Comparison of ENCODE assay signal across 12 cellular contexts in genomic region chr5:115600771-115601170, GRCh38. TPM values are rescaled to one million over a fixed set of nuclear protein-coding genes. Genes with fewer than 3 reads are reported as not detected.
DNase-seq lines count a peak whose midpoint lies in the region; ATAC-seq and TF ChIP-seq lines count a peak whose summit lies in the region.
"Had no signal": no experiment of that assay in that cellular context is flagged by ENCODE, and none has a peak within 500 bp of the region (broad histone marks: within the 10 kb centered on the region; RNA-seq: fewer than 3 reads in every experiment).

No MANE protein-coding gene starts in this region.

- H3K9me3 Mint-ChIP-seq in CD4-positive, alpha-beta memory T cell: peaks cover 0 to 2% (median 0%) of the 10 kb centered on the region in 8 donors

- peak overlapping the region; percentile 1 to 79 (median 60) for H3K4me3 Mint-ChIP-seq in CD4-positive, alpha-beta memory T cell

- no peak for TF ChIP-seq CTCF in OCI-LY3 (IDR thresholded peaks at IDR 0.05; ENCODE audit: low read depth, low read length)
- no peak for TF ChIP-seq CTCF in epithelial cell of esophagus (IDR thresholded peaks at IDR 0.05; ENCODE audit: insufficient read depth, low read depth, low read length, missing control alignments)
- TF ChIP-seq CTCF in gastrocnemius medialis (IDR thresholded peaks at IDR 0.05 in 4 of 5, conservative IDR thresholded peaks at IDR 0.05 in 1 of 5): no peak

- CTCF ChIA-PET in CD4-positive, alpha-beta memory T cell (lab: Charles Lee; ENCODE audit: partially characterized antibody): interaction anchor here (0.7 to 1.3 kb wide), 4 partner anchors 22 to 29 kb away, joined by 3 to 4 read pairs (median 3); no protein-coding TSS in a partner anchor

- H3K27ac Mint-ChIP-seq in CD4-positive, alpha-beta memory T cell: peak overlapping the region in 4 of 7 donors; percentile 26 to 86 (median 46)

- H3K36me3 Mint-ChIP-seq in CD4-positive, alpha-beta memory T cell: peaks cover 5 to 6% of the 10 kb centered on the region in 2 donors

- peak overlapping the region; percentile 90 for H3K4me2 ChIP-seq in OCI-LY3 (ENCODE audit: low read length)

- peaks cover 0 to 1% of the 10 kb centered on the region in 2 donors for H3K27me3 Mint-ChIP-seq in CD4-positive, alpha-beta memory T cell

- TF ChIP-seq POLR2A in gastrocnemius medialis (IDR thresholded peaks at IDR 0.05): no peak

- 0 out of 2 replicates have a peak, but pooled peaks cover 5% of the 10 kb centered on the region for H4K20me1 ChIP-seq in OCI-LY3 (ENCODE audit: insufficient read depth, low read length)

- no peaks in the 10 kb centered on the region for H3K4me1 ChIP-seq in CD4-positive, alpha-beta memory T cell (ENCODE audit: insufficient read depth, low read length)
- peaks cover 40% of the 10 kb centered on the region for H3K4me1 ChIP-seq in OCI-LY3 (ENCODE audit: low read length)
- peaks cover 32 to 35% of the 10 kb centered on the region in 2 donors for H3K4me1 ChIP-seq in gastrocnemius medialis

- no peaks in the 10 kb centered on the region for H3K36me3 ChIP-seq in CD4-positive, alpha-beta memory T cell (ENCODE audit: insufficient read depth, low read length)
- H3K36me3 ChIP-seq in OCI-LY3 (replicated peaks; ENCODE audit: low read depth, low read length): peaks cover 12% of the 10 kb centered on the region
- no peaks in the 10 kb centered on the region for H3K36me3 ChIP-seq in gastrocnemius medialis
- H3K36me3 ChIP-seq: neutrophil, transverse colon had no signal

- H3K27ac ChIP-seq in CD4-positive, alpha-beta memory T cell (ENCODE audit: low read depth, low read length): no peak overlapping the region
- H3K27ac ChIP-seq in OCI-LY3 (ENCODE audit: low read length) (peak overlapping the region; percentile 85), gastrocnemius medialis (peak overlapping the region; percentile 87 to 97 (median 94))

- H3K4me3 ChIP-seq in CD4-positive, alpha-beta memory T cell (ENCODE audit: low read length in 2 of 2): no peak overlapping the region
- H3K4me3 ChIP-seq in OCI-LY3 (ENCODE audit: low read length) (peak overlapping the region; percentile 78), epithelial cell of esophagus (ENCODE audit: low read length) (no peak overlapping the region), gastrocnemius medialis (peak overlapping the region; percentile 74 to 93 (median 86))

- peaks cover 31% of the 10 kb centered on the region for H3K79me2 ChIP-seq in OCI-LY3 (ENCODE audit: low read length)

- H2AFZ ChIP-seq in OCI-LY3 (ENCODE audit: low read depth, low read length): no peak overlapping the region

- POLR2A ChIA-PET in CD4-positive, alpha-beta memory T cell (lab: Charles Lee; ENCODE audit: partially characterized antibody): interaction anchor here (1.8 kb wide), 1 partner anchor 24 kb away, joined by 11 read pairs; the partner anchor contains the start of gene TMED7

- no peak for ATAC-seq in gastrocnemius medialis
- ATAC-seq in HG03565 (IDR thresholded peaks at IDR 0.05; ENCODE audit: unreplicated experiment): no peak
- ATAC-seq in HG02610 (IDR thresholded peaks at IDR 0.05; ENCODE audit: unreplicated experiment): no peak

- no peaks in the 10 kb centered on the region for H3K9me3 ChIP-seq in CD4-positive, alpha-beta memory T cell (ENCODE audit: control insufficient read depth in 1 of 2, low read length in 2 of 2)
- H3K9me3 ChIP-seq in OCI-LY3 (ENCODE audit: insufficient read depth, low read length) (no peaks in the 10 kb centered on the region), gastrocnemius medialis (no peaks in the 10 kb centered on the region)
- H3K9me3 ChIP-seq: neutrophil, transverse colon had no signal

- intact Hi-C loops in CD4-positive, alpha-beta memory T cell (cut with micrococcal nuclease): no loop called here
- intact Hi-C loops in gastrocnemius medialis (cut with DNase I; ENCODE audit: low total_unique reads): no loop called here

- no peak for DNase-seq in CD4-positive, alpha-beta memory T cell
- DNase-seq in epithelial cell of esophagus (ENCODE audit: low read depth) (peak; percentile 50), gastrocnemius medialis (no peak), foreskin melanocyte (no peak), NAMALWA (ENCODE audit: low spot score) (no peak)
- DNase-seq: NCI-H524 treated with DMSO at 0.1 percent for 48 hours; stimulated activated CD4-positive, alpha-beta T cell treated with anti-CD3 and anti-CD28 coated beads, Interleukin-4, amount 100 ng/mL, for 4 hours; transverse colon had no signal

- H3K27me3 ChIP-seq in CD4-positive, alpha-beta memory T cell (ENCODE audit: insufficient read depth, low read length): no peaks in the 10 kb centered on the region
- no peaks in the 10 kb centered on the region for H3K27me3 ChIP-seq in OCI-LY3 (ENCODE audit: low read depth, low read length)
- no peaks in the 10 kb centered on the region for H3K27me3 ChIP-seq in gastrocnemius medialis
- H3K27me3 ChIP-seq: neutrophil, transverse colon had no signal

- in situ Hi-C loops in gastrocnemius medialis (cut with MboI; ENCODE audit: low sequenced_read_pairs in 4 of 4): no loop called here

- H3K9ac ChIP-seq in OCI-LY3 (ENCODE audit: low read length): peak overlapping the region; percentile 80

- H3K4me1 Mint-ChIP-seq in CD4-positive, alpha-beta memory T cell: peaks cover 11 to 36% (median 18%) of the 10 kb centered on the region in 4 donors

RNA-seq across cellular contexts. Expression of gene TICAM2, which starts 1.5 kb away (rescaled TPM):
- total RNA-seq in CD4-positive, alpha-beta memory T cell: 1 to 10 TPM; 1.3 to 1.6 TPM
- polyA plus RNA-seq in CD4-positive, alpha-beta memory T cell: under 1 TPM in 1 of 2 donors, not detected in 1; 0.52 TPM
- total RNA-seq in gastrocnemius medialis: 1 to 10 TPM in 1 of 4 donors, under 1 TPM in 3; 0.59 to 1.3 (median 0.78) TPM

RNA-seq across cellular contexts. Expression of gene TMED7, which starts 25.1 kb away (rescaled TPM):
- 10 to 100 TPM; 47.5 to 49.5 TPM for total RNA-seq in CD4-positive, alpha-beta memory T cell
- polyA plus RNA-seq in CD4-positive, alpha-beta memory T cell: 10 to 100 TPM; 32.1 to 36.9 TPM
- total RNA-seq in gastrocnemius medialis: 100 to 1,000 TPM in 1 of 4 donors, 10 to 100 TPM in 3; 53.1 to 122 (median 68.6) TPM

RNA-seq across cellular contexts. Expression of gene FEM1C, which starts 56.2 kb away (rescaled TPM):
- total RNA-seq in CD4-positive, alpha-beta memory T cell: 10 to 100 TPM; 17.4 to 19.7 TPM
- 1 to 10 TPM; 2.3 to 3.8 TPM for polyA plus RNA-seq in CD4-positive, alpha-beta memory T cell
- 10 to 100 TPM; 18.9 to 39.4 (median 33.7) TPM for total RNA-seq in gastrocnemius medialis

Comparison
In these comparisons a context has a peak if more than half of its experiments do, and no peak if none do; other contexts are left out.
1. H3K4me3 ChIP-seq: peak in OCI-LY3 (single experiment) and gastrocnemius medialis (4 of 4); none in CD4-positive, alpha-beta memory T cell (0 of 2) and epithelial cell of esophagus (single experiment).